Comparison of ENCODE assay signal across 2 cellular contexts in genomic region chr19:38869836-38870607, GRCh38.
TF ChIP-seq lines count a peak whose summit lies in the region.

No MANE protein-coding gene starts in this region.

TF ChIP-seq in GM23338, 12 proteins besides CTCF, POLR2A, EP300 and RAD21:
- TF ChIP-seq ZNF462 (CRISPR knock-in tag; IDR thresholded peaks at IDR 0.05) (no peak), POLR2AphosphoS5 (IDR thresholded peaks at IDR 0.05; ENCODE audit: low read depth) (peak; percentile 63), JUNB (IDR thresholded peaks at IDR 0.05; ENCODE audit: unreplicated experiment) (no peak), CREB1 (CRISPR knock-in tag; IDR thresholded peaks at IDR 0.05; ENCODE audit: low read depth) (peak; percentile 35; the same call in 1 of the 2 replicates)

TF ChIP-seq in H1, 55 proteins besides CTCF, POLR2A, EP300 and RAD21:
- TF ChIP-seq EGR1 (IDR thresholded peaks at IDR 0.05; ENCODE audit: borderline replicate concordance, low read depth, low read length) (peak; percentile 63; the same call in 1 of the 2 replicates), CTBP2 (IDR thresholded peaks at IDR 0.05; ENCODE audit: borderline replicate concordance, insufficient read depth, insufficient read length, low read length) (peak; percentile 55), YY1 (IDR thresholded peaks at IDR 0.05; ENCODE audit: low read depth, low read length) (0 out of 2 replicates have a peak, but pooled peaks have one; percentile 31), SUZ12 (IDR thresholded peaks at IDR 0.05; ENCODE audit: low read length) (peak; percentile 52; the same call in 1 of the 2 replicates), PHF8 (conservative IDR thresholded peaks at IDR 0.05; ENCODE audit: low read depth, low read length) (0 out of 2 replicates have a peak, but pooled peaks have one; percentile 28), SP4 (IDR thresholded peaks at IDR 0.05; ENCODE audit: low read length) (no peak), BACH1 (IDR thresholded peaks at IDR 0.05; ENCODE audit: low read length) (peak; percentile 97), BCL11A (IDR thresholded peaks at IDR 0.05; ENCODE audit: low read depth in 2 of 2, low read length in 2 of 2) (no peak), E2F6 (IDR thresholded peaks at IDR 0.05) (peak; percentile 39; the same call in 1 of the 2 replicates), GABPA (IDR thresholded peaks at IDR 0.05; ENCODE audit: borderline replicate concordance, insufficient read depth, low read length) (peak; percentile 45; the same call in 1 of the 2 replicates), KDM4A (IDR thresholded peaks at IDR 0.05; ENCODE audit: low read depth, low read length, severe bottlenecking) (peak; percentile 42), CREB1 (IDR thresholded peaks at IDR 0.05) (peak; percentile 56; the same call in 1 of the 2 replicates), MAX (IDR thresholded peaks at IDR 0.05) (peak; percentile 84), BRCA1 (IDR thresholded peaks at IDR 0.05; ENCODE audit: low read depth, low read length) (no peak), HDAC6 (IDR thresholded peaks at IDR 0.05; ENCODE audit: low read depth, low read length) (no peak), KDM1A (IDR thresholded peaks at IDR 0.05; ENCODE audit: borderline replicate concordance, low read length) (peak; percentile 34; the same call in 1 of the 2 replicates), SIN3A (conservative IDR thresholded peaks at IDR 0.05 in 1 of 2, IDR thresholded peaks at IDR 0.05 in 1 of 2; ENCODE audit: low read depth in 1 of 2, low read length in 2 of 2) (peak in 1 of 2 experiments; percentile 66; a peak in 1 of 4 replicates), HDAC2 (IDR thresholded peaks at IDR 0.05; ENCODE audit: borderline replicate concordance in 1 of 2, low read depth in 2 of 2, low read length in 2 of 2) (peak; percentile 95 to 100), POLR2AphosphoS5 (IDR thresholded peaks at IDR 0.05; ENCODE audit: low read depth, low read length) (0 out of 2 replicates have a peak, but pooled peaks have one; percentile 27)
